In the genomic region with DNA sequence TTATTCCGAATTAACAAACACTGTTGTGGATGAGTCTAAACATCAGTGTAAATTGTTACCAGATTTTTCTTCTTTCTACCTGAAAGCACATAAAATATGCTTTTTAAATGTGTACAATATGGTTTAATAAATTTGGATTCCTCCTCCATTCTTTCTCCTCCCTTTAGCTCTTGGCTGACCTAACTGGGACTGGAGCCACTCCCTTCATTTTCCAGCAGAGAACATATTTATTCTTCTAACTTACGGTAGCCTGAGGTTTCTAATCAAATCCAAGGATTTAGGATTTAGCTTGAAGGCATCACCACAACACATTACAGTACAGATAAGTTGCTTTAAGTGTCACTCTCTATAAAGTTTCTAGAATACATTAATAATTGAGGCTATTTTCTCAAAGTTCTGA, we compare ENCODE assay signal across 26 cellular contexts.
DNase-seq lines count a peak whose midpoint lies in the region; ATAC-seq and TF ChIP-seq lines count a peak whose summit lies in the region.
"Had no signal": no experiment of that assay in that cellular context is flagged by ENCODE, and none has a peak within 500 bp of the region (broad histone marks: within the 10 kb centered on the region; RNA-seq: fewer than 3 reads in every experiment).

No MANE protein-coding gene starts in this region.

- no peak overlapping the region for H3K4me2 ChIP-seq in GM23248 (ENCODE audit: unreplicated experiment)
- H3K4me2 ChIP-seq: BLaER1 had no signal

- H3K27me3 ChIP-seq in GM23248 (replicated peaks; ENCODE audit: insufficient read depth) = no peaks in the 10 kb centered on the region
- H3K27me3 ChIP-seq: BLaER1, SJCRH30 had no signal

- H3F3A ChIP-seq in GM23248 (ENCODE audit: insufficient read depth) = peaks cover 16% of the 10 kb centered on the region

- peak; percentile 11 for DNase-seq in GM23248
- peak; percentile 25 for DNase-seq in fibroblast of peridontal ligament (ENCODE audit: extremely low read depth)
- no peak for DNase-seq in mesothelial cell of epicardium (ENCODE audit: low spot score in 2 of 2, unreplicated experiment in 2 of 2)
- DNase-seq in type B pancreatic cell (ENCODE audit: extremely low spot score, unreplicated experiment) = no peak
- DNase-seq in NCI-H226 = no peak
- DNase-seq: CD4-positive, CD25-positive, alpha-beta regulatory T cell; GOT3; HFFc6; Kasumi-1; NCI-H1105; NCI-H1436 treated with DMSO at 0.1 percent for 48 hours; NCI-H187 treated with DMSO at 0.1 percent for 48 hours; NCI-H2107; NCI-H446; NCI-H524 treated with DMSO at 0.1 percent for 48 hours; NCI-H82; NK-92 treated with Interleukin-12 subunit alpha and Interleukin-12 subunit beta, amount 100 ng/mL, for 24 hours; PC-3; SJCRH30 had no signal

- no peak overlapping the region for H3K4me3 Mint-ChIP-seq in mesothelial cell of epicardium
- peak overlapping the region; percentile 4 for H3K4me3 Mint-ChIP-seq in type B pancreatic cell
- H3K4me3 Mint-ChIP-seq: CD4-positive, CD25-positive, alpha-beta regulatory T cell; HFFc6 had no signal

- WGBS in GM23248 (ENCODE audit: low coverage in 1 of 2, low lambda C conversion rate in 2 of 2, missing lambda C conversion rate in 2 of 2), 2 experiments = 47 to 60% methylated on average over 2 of the region's 2 CpGs

- no peaks in the 10 kb centered on the region for H3K36me3 ChIP-seq in GM23248 (ENCODE audit: low read depth)
- H3K36me3 ChIP-seq: BLaER1, HAP-1, SJCRH30 had no signal

- ATAC-seq in HG02763 (IDR thresholded peaks at IDR 0.05; ENCODE audit: unreplicated experiment) = no peak
- ATAC-seq in HG03354 (IDR thresholded peaks at IDR 0.05; ENCODE audit: poor library complexity, severe bottlenecking, unreplicated experiment) = no peak
- ATAC-seq: HepG2, PC-3, Right ventricle myocardium inferior, SK-N-SH treated with all-trans-retinoic acid at 6 μM for 48 hours had no signal

- H3K27ac ChIP-seq in GM23248 = no peak overlapping the region
- H3K27ac ChIP-seq: BLaER1, SJCRH30 had no signal

- H3K36me3 Mint-ChIP-seq in mesothelial cell of epicardium (peaks cover 9% of the 10 kb centered on the region), type B pancreatic cell (peaks cover 4% of the 10 kb centered on the region)
- H3K36me3 Mint-ChIP-seq: CD4-positive, CD25-positive, alpha-beta regulatory T cell had no signal

- H3K9me3 ChIP-seq in GM23248 (ENCODE audit: low read depth) = no peaks in the 10 kb centered on the region
- H3K9me3 ChIP-seq: BLaER1, HAP-1 had no signal

- in situ Hi-C loops in GM23248 (cut with MboI) = no loop called here

- H3K79me2 ChIP-seq in GM23248 (ENCODE audit: insufficient read depth) = no peaks in the 10 kb centered on the region

- peaks cover 40% of the 10 kb centered on the region for H3K4me1 Mint-ChIP-seq in mesothelial cell of epicardium
- no peaks in the 10 kb centered on the region for H3K4me1 Mint-ChIP-seq in type B pancreatic cell (ENCODE audit: unreplicated experiment)
- H3K4me1 Mint-ChIP-seq: CD4-positive, CD25-positive, alpha-beta regulatory T cell had no signal

- TF ChIP-seq CTCF in mesothelial cell of epicardium (IDR thresholded peaks at IDR 0.05; ENCODE audit: unreplicated experiment) (no peak), type B pancreatic cell (conservative IDR thresholded peaks at IDR 0.05) (no peak)

- no peaks in the 10 kb centered on the region for H4K20me1 ChIP-seq in GM23248 (ENCODE audit: insufficient read depth)
- H4K20me1 ChIP-seq: BLaER1 had no signal

- no peak overlapping the region for H2AFZ ChIP-seq in GM23248

- H3K9me3 Mint-ChIP-seq in mesothelial cell of epicardium (peaks cover 13% of the 10 kb centered on the region), type B pancreatic cell (peaks cover 7% of the 10 kb centered on the region)
- H3K9me3 Mint-ChIP-seq: HFFc6 had no signal

- H3K4me3 ChIP-seq in GM23248 = no peak overlapping the region
- H3K4me3 ChIP-seq: BLaER1, HAP-1, SJCRH30 had no signal

- H3K9ac ChIP-seq in GM23248 = no peak overlapping the region
- H3K9ac ChIP-seq: BLaER1 had no signal

- peaks cover 11% of the 10 kb centered on the region for H3K4me1 ChIP-seq in GM23248 (ENCODE audit: insufficient read depth)
- H3K4me1 ChIP-seq: BLaER1, HAP-1, SJCRH30 had no signal

- H3K9me2 ChIP-seq in GM23248 (ENCODE audit: insufficient read depth) = no peaks in the 10 kb centered on the region

- H3K27ac Mint-ChIP-seq in mesothelial cell of epicardium (peak overlapping the region; percentile 85), type B pancreatic cell (no peak overlapping the region)
- H3K27ac Mint-ChIP-seq: CD4-positive, CD25-positive, alpha-beta regulatory T cell; HFFc6 had no signal

- H3K27me3 Mint-ChIP-seq in mesothelial cell of epicardium (ENCODE audit: low read depth) = no peaks in the 10 kb centered on the region
- no peaks in the 10 kb centered on the region for H3K27me3 Mint-ChIP-seq in type B pancreatic cell
- H3K27me3 Mint-ChIP-seq: CD4-positive, CD25-positive, alpha-beta regulatory T cell had no signal

Comparison
In these comparisons a context has a peak if more than half of its experiments do, and no peak if none do; other contexts are left out.
1. DNase-seq: peak in GM23248 (single experiment) and fibroblast of peridontal ligament (single experiment); none in mesothelial cell of epicardium (0 of 2), type B pancreatic cell (single experiment) and NCI-H226 (single experiment).